ENCODE assay signal across 12 cellular contexts in the genomic region with DNA sequence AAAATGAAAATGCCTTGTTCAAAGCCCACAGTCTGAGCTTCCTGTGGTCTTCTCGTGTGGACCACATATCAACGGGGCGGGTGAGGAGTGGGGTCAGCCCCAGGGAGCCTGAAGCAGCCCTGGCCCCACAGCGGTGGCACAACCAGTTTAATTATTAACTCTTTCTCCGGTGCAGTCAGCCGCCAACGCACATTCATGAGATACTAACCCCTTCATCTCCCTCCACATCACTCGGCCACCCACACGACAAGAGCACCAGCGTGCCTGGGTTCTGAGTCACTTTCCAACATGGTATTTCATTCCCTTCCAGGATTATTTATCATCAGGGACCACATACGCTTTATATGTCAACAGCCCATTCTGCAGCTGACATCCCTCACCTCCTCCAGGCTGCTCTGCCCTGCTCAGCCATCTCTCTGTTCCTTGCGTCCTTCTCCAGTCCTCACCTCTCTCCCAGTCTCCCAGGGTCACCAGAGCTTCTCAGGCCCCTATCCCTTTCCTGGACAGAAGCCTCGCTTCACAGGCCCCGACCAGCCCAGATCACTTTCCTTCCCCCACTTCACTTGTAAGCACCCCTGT. TPM values are rescaled to one million over a fixed set of nuclear protein-coding genes. Genes with fewer than 3 reads are reported as not detected.
DNase-seq lines count a peak whose midpoint lies in the region; ATAC-seq and TF ChIP-seq lines count a peak whose summit lies in the region.
"Had no signal": no experiment of that assay in that cellular context is flagged by ENCODE, and none has a peak within 500 bp of the region (broad histone marks: within the 10 kb centered on the region; RNA-seq: fewer than 3 reads in every experiment).

No MANE protein-coding gene starts in this region.

- peak overlapping the region; percentile 90 for H3K27ac Mint-ChIP-seq in mesothelial cell of epicardium
- H3K27ac Mint-ChIP-seq in T-helper 2 cell treated with Interferon-gamma antibody and Interleukin-4, amounts not matched to agents 5 μg/mL and 100 μg/mL, for 36 hours: no peak overlapping the region

- intact Hi-C loops in colonic mucosa (cut with DNase I): loop anchor here (5.0 kb wide), 1 partner anchor 38 kb away; no protein-coding TSS in a partner anchor

- no peaks in the 10 kb centered on the region for H3K27me3 ChIP-seq in brain microvascular endothelial cell (replicated peaks)
- H3K27me3 ChIP-seq in colonic mucosa: no peaks in the 10 kb centered on the region
- H3K27me3 ChIP-seq: thyroid gland had no signal

- no peak overlapping the region for H3K9ac ChIP-seq in colonic mucosa (ENCODE audit: low read depth in 2 of 2, low read length in 2 of 2)

- no peaks in the 10 kb centered on the region for H3K36me3 ChIP-seq in brain microvascular endothelial cell (replicated peaks)
- no peaks in the 10 kb centered on the region for H3K36me3 ChIP-seq in colonic mucosa
- H3K36me3 ChIP-seq: thyroid gland had no signal

- H3K4me3 ChIP-seq in brain microvascular endothelial cell (ENCODE audit: low read depth, low read length) (peak overlapping the region; percentile 26), colonic mucosa (no peak overlapping the region)
- H3K4me3 ChIP-seq: thyroid gland had no signal

- H3K9me3 Mint-ChIP-seq in mesothelial cell of epicardium: no peaks in the 10 kb centered on the region
- no peaks in the 10 kb centered on the region for H3K9me3 Mint-ChIP-seq in T-helper 2 cell treated with Interferon-gamma antibody and Interleukin-4, amounts not matched to agents 5 μg/mL and 100 μg/mL, for 36 hours

- no peaks in the 10 kb centered on the region for H3K4me1 ChIP-seq in colonic mucosa

- H3K4me3 Mint-ChIP-seq in mesothelial cell of epicardium: no peak overlapping the region
- no peak overlapping the region for H3K4me3 Mint-ChIP-seq in T-helper 2 cell treated with Interferon-gamma antibody and Interleukin-4, amounts not matched to agents 5 μg/mL and 100 μg/mL, for 36 hours

- peaks cover 60% of the 10 kb centered on the region for H3K4me1 Mint-ChIP-seq in mesothelial cell of epicardium
- peaks cover 2% of the 10 kb centered on the region for H3K4me1 Mint-ChIP-seq in T-helper 2 cell treated with Interferon-gamma antibody and Interleukin-4, amounts not matched to agents 5 μg/mL and 100 μg/mL, for 36 hours (ENCODE audit: low read depth)

- H3K9me3 ChIP-seq in colonic mucosa: no peaks in the 10 kb centered on the region
- H3K9me3 ChIP-seq: thyroid gland had no signal

- ATAC-seq in GM18520 (IDR thresholded peaks at IDR 0.05; ENCODE audit: unreplicated experiment): no peak
- ATAC-seq in GM21528 (IDR thresholded peaks at IDR 0.05; ENCODE audit: low FRiP score, unreplicated experiment): no peak

- H3K27ac ChIP-seq in brain microvascular endothelial cell (peak overlapping the region; percentile 40), colonic mucosa (no peak overlapping the region)
- H3K27ac ChIP-seq: thyroid gland had no signal

- DNase-seq in AG08396 (ENCODE audit: low spot score): peak; percentile 88
- DNase-seq in HK-2 (ENCODE audit: unreplicated experiment): peak; percentile 93
- DNase-seq in brain microvascular endothelial cell: peak; percentile 85
- no peak for DNase-seq in mesothelial cell of epicardium (ENCODE audit: low spot score in 2 of 2, unreplicated experiment in 2 of 2)
- no peak for DNase-seq in colonic mucosa
- DNase-seq in T-helper 2 cell treated with Interferon-gamma antibody and Interleukin-4, amounts not matched to agents 5 μg/mL and 100 μg/mL, for 36 hours (ENCODE audit: low spot score): no peak
- DNase-seq: DMS79; NCI-H345; stimulated activated CD4-positive, alpha-beta T cell treated with anti-CD3 and anti-CD28 coated beads, Interleukin-15, amount 100 ng/mL, for 24 hours; thyroid gland had no signal

- in situ Hi-C loops in brain microvascular endothelial cell (cut with HindIII; ENCODE audit: low pct_ligation_motif_present, low sequenced_read_pairs): no loop called here

- H3K27me3 Mint-ChIP-seq in mesothelial cell of epicardium (ENCODE audit: low read depth): no peaks in the 10 kb centered on the region
- H3K27me3 Mint-ChIP-seq in T-helper 2 cell treated with Interferon-gamma antibody and Interleukin-4, amounts not matched to agents 5 μg/mL and 100 μg/mL, for 36 hours (ENCODE audit: low read depth): peaks cover 25% of the 10 kb centered on the region

- no peak for TF ChIP-seq CTCF in brain microvascular endothelial cell (IDR thresholded peaks at IDR 0.05; ENCODE audit: low read depth, low read length, missing control alignments)
- TF ChIP-seq CTCF in mesothelial cell of epicardium (IDR thresholded peaks at IDR 0.05; ENCODE audit: unreplicated experiment): no peak
- no peak for TF ChIP-seq CTCF in colonic mucosa (IDR thresholded peaks at IDR 0.05)

- no peaks in the 10 kb centered on the region for H3K36me3 Mint-ChIP-seq in mesothelial cell of epicardium
- H3K36me3 Mint-ChIP-seq in T-helper 2 cell treated with Interferon-gamma antibody and Interleukin-4, amounts not matched to agents 5 μg/mL and 100 μg/mL, for 36 hours (ENCODE audit: low read depth): no peaks in the 10 kb centered on the region

RNA-seq across cellular contexts. Expression of a gene that starts 48.0 kb away (rescaled TPM):
- total RNA-seq in mesothelial cell of epicardium (231 to 240 TPM (median 239 TPM) in 3 replicates), colonic mucosa (100 to 1,000 TPM in 1 of 2 donors, 10 to 100 TPM in 1; 100.0 to 108 TPM)

Comparison
In these comparisons a context has a peak if more than half of its experiments do, and no peak if none do; other contexts are left out.
1. DNase-seq: peak in AG08396 (single experiment), HK-2 (single experiment) and brain microvascular endothelial cell (single experiment); none in mesothelial cell of epicardium (0 of 2), colonic mucosa (single experiment) and T-helper 2 cell treated with Interferon-gamma antibody and Interleukin-4, amounts not matched to agents 5 μg/mL and 100 μg/mL, for 36 hours (single experiment).